In genomic region chr10:22988581-22989360, GRCh38 we compare ENCODE assay signal across 1 cellular context.
TF ChIP-seq lines count a peak whose summit lies in the region.

No MANE protein-coding gene starts in this region.

TF ChIP-seq in HEK293, 187 proteins besides CTCF, POLR2A, EP300 and RAD21 (continued from another document):
- peak; percentile 50; the same call in 1 of the 2 replicates for TF ChIP-seq PRDM10 (tag by site-specific recombination; IDR thresholded peaks at IDR 0.05)
- 0 out of 2 replicates have a peak, but pooled peaks have one; percentile 56 for TF ChIP-seq ZNF324 (tag by site-specific recombination; IDR thresholded peaks at IDR 0.05)
- TF ChIP-seq ZNF121 (tag by site-specific recombination; IDR thresholded peaks at IDR 0.05) = no peak
- peak; percentile 55; the same call in 1 of the 2 replicates for TF ChIP-seq ZNF501 (tag by site-specific recombination; IDR thresholded peaks at IDR 0.05)
- TF ChIP-seq REST (tag by site-specific recombination; IDR thresholded peaks at IDR 0.05) = no peak
- 0 out of 2 replicates have a peak, but pooled peaks have one; percentile 19 for TF ChIP-seq ZNF692 (tag by site-specific recombination; IDR thresholded peaks at IDR 0.05)
- 0 out of 2 replicates have a peak, but pooled peaks have one; percentile 49 for TF ChIP-seq ZEB2 (tag by site-specific recombination; IDR thresholded peaks at IDR 0.05)
- peak; percentile 14; the same call in 1 of the 2 replicates for TF ChIP-seq ZNF449 (tag by site-specific recombination; IDR thresholded peaks at IDR 0.05)
- 0 out of 2 replicates have a peak, but pooled peaks have one; percentile 37 for TF ChIP-seq ZNF561 (tag by site-specific recombination; IDR thresholded peaks at IDR 0.05; ENCODE audit: borderline replicate concordance)
- peak; percentile 27; the same call in 1 of the 2 replicates for TF ChIP-seq SP7 (tag by site-specific recombination; IDR thresholded peaks at IDR 0.05)
- no peak for TF ChIP-seq ZNF549 (tag by site-specific recombination; IDR thresholded peaks at IDR 0.05)
- peak; percentile 58; the same call in 1 of the 2 replicates for TF ChIP-seq ZNF2 (tag by site-specific recombination; IDR thresholded peaks at IDR 0.05)
- peak; percentile 62; the same call in 1 of the 2 replicates for TF ChIP-seq ZNF660 (tag by site-specific recombination; IDR thresholded peaks at IDR 0.05)
- TF ChIP-seq ZNF654 (tag by site-specific recombination; IDR thresholded peaks at IDR 0.05; ENCODE audit: low read depth) = peak; percentile 97
- 0 out of 2 replicates have a peak, but pooled peaks have one; percentile 27 for TF ChIP-seq TRIM28 (IDR thresholded peaks at IDR 0.05; ENCODE audit: borderline replicate concordance, low read length)
- 0 out of 2 replicates have a peak, but pooled peaks have one; percentile 16 for TF ChIP-seq YY2 (tag by site-specific recombination; IDR thresholded peaks at IDR 0.05)
- peak; percentile 60 for TF ChIP-seq ZNF366 (tag by site-specific recombination; conservative IDR thresholded peaks at IDR 0.05)
- TF ChIP-seq ZXDB (tag by site-specific recombination; IDR thresholded peaks at IDR 0.05) = 0 out of 2 replicates have a peak, but pooled peaks have one; percentile 24
